8 cellular contexts compared by ENCODE assay signal in genomic region chr2:159091381-159091780, GRCh38.
A peak's percentile ranks its signal among the peaks of the same experiment; 100 is the strongest.
DNase-seq lines count a peak whose midpoint lies in the region; ATAC-seq and TF ChIP-seq lines count a peak whose summit lies in the region.

No MANE protein-coding gene starts in this region.

- peaks cover 58% of the 10 kb centered on the region for H3K4me1 Mint-ChIP-seq in activated T-cell treated with anti-CD3 and anti-CD28 coated beads, Interleukin-2, amount 50 U/mL, for 72 hours (ENCODE audit: low read depth)

- TF ChIP-seq CTCF in ascending aorta (IDR thresholded peaks at IDR 0.05) (no peak), thyroid gland (IDR thresholded peaks at IDR 0.05) (no peak), BE2C (IDR thresholded peaks at IDR 0.05; ENCODE audit: low read depth, low read length) (no peak)

- intact Hi-C loops in ascending aorta (cut with DNase I) = loop anchor here (2.0 to 5.0 kb wide), 2 partner anchors 44 to 123 kb away; partner anchors contain the start of gene TANC1
- intact Hi-C loops in thyroid gland (cut with DNase I) = no loop called here

- DNase-seq in activated T-cell treated with anti-CD3 and anti-CD28 coated beads, Interleukin-2, amount 50 U/mL, for 72 hours = no peak
- no peak for DNase-seq in activated T-cell treated with anti-CD3 and anti-CD28 coated beads for 4 hours
- no peak for DNase-seq in ascending aorta (ENCODE audit: low spot score in 2 of 2)
- DNase-seq in iris pigment epithelial cell (ENCODE audit: low read depth) = peak; percentile 84
- DNase-seq in thyroid gland = no peak
- DNase-seq in activated gamma-delta T cell (lab: John Stamatoyannopoulos, UW) = no peak
- no peak for DNase-seq in BE2C

- peak overlapping the region; percentile 77 to 86 for H3K27ac ChIP-seq in ascending aorta
- peak overlapping the region; percentile 56 to 77 (median 59) for H3K27ac ChIP-seq in thyroid gland

- H3K4me3 ChIP-seq in ascending aorta (peak overlapping the region; percentile 2 to 8), thyroid gland (replicated peaks in 1 of 3) (no peak overlapping the region), BE2C (ENCODE audit: low read depth, low read length) (no peak overlapping the region)

- H3K4me3 Mint-ChIP-seq in activated T-cell treated with anti-CD3 and anti-CD28 coated beads, Interleukin-2, amount 50 U/mL, for 72 hours = peak overlapping the region; percentile 9 to 45

- 32 to 41% methylated on average over 2 of the region's 2 CpGs for WGBS in thyroid gland, 2 donors

- H3K27ac Mint-ChIP-seq in activated T-cell treated with anti-CD3 and anti-CD28 coated beads, Interleukin-2, amount 50 U/mL, for 72 hours = peak overlapping the region; percentile 1

- H3K27me3 Mint-ChIP-seq in activated T-cell treated with anti-CD3 and anti-CD28 coated beads, Interleukin-2, amount 50 U/mL, for 72 hours (ENCODE audit: low read depth) = no peaks in the 10 kb centered on the region

- peaks cover 23 to 79% of the 10 kb centered on the region in 2 donors for H3K4me1 ChIP-seq in ascending aorta
- H3K4me1 ChIP-seq in thyroid gland = peaks cover 45 to 67% of the 10 kb centered on the region in 2 donors
- H3K4me1 ChIP-seq in BE2C = no peaks in the 10 kb centered on the region

- no peaks in the 10 kb centered on the region for H3K27me3 ChIP-seq in ascending aorta
- H3K27me3 ChIP-seq in thyroid gland = no peaks in the 10 kb centered on the region
- H3K27me3 ChIP-seq in BE2C = no peaks in the 10 kb centered on the region

- ATAC-seq in activated T-cell treated with anti-CD3 and anti-CD28 coated beads, Interleukin-2, amount 50 U/mL, for 72 hours (replicated peaks in 1 of 2) = no peak
- no peak for ATAC-seq in HG02588 (IDR thresholded peaks at IDR 0.05; ENCODE audit: unreplicated experiment)

- H3K36me3 ChIP-seq in ascending aorta = no peaks in the 10 kb centered on the region
- H3K36me3 ChIP-seq in thyroid gland = no peaks in the 10 kb centered on the region
- H3K36me3 ChIP-seq in BE2C = no peaks in the 10 kb centered on the region

- H3K9me3 ChIP-seq in ascending aorta (peaks cover 0 to 3% of the 10 kb centered on the region in 2 donors), thyroid gland (no peaks in the 10 kb centered on the region), BE2C (no peaks in the 10 kb centered on the region)

- peaks cover 3 to 4% of the 10 kb centered on the region in 2 donors for H3K9me3 Mint-ChIP-seq in activated T-cell treated with anti-CD3 and anti-CD28 coated beads, Interleukin-2, amount 50 U/mL, for 72 hours

- no peak for TF ChIP-seq POLR2A in thyroid gland (IDR thresholded peaks at IDR 0.05)

- peaks cover 4 to 7% of the 10 kb centered on the region in 2 donors for H3K36me3 Mint-ChIP-seq in activated T-cell treated with anti-CD3 and anti-CD28 coated beads, Interleukin-2, amount 50 U/mL, for 72 hours (ENCODE audit: insufficient read depth in 2 of 2)

Comparison
In these comparisons a context has a peak if more than half of its experiments do, and no peak if none do; other contexts are left out.
1. H3K4me3 ChIP-seq: peak in ascending aorta (2 of 2); none in thyroid gland (0 of 3) and BE2C (single experiment).